ENCODE assay signal across 27 cellular contexts in genomic region chr16:80544326-80544725, GRCh38. TPM values are rescaled to one million over a fixed set of nuclear protein-coding genes. Genes with fewer than 3 reads are reported as not detected.
"Had no signal": no experiment of that assay in that cellular context is flagged by ENCODE, and none has a peak within 500 bp of the region (broad histone marks: within the 10 kb centered on the region; RNA-seq: fewer than 3 reads in every experiment).

No MANE protein-coding gene starts in this region.

- H3K27me3 ChIP-seq: colonic mucosa, esophagus squamous epithelium, left lung, right atrium auricular region, sigmoid colon, stomach, thyroid gland had no signal

- ATAC-seq: left cardiac atrium; left lung; naive thymus-derived CD4-positive, alpha-beta T cell; stimulated activated effector memory CD8-positive, alpha-beta T cell treated with anti-CD3 and anti-CD28 coated beads, Interleukin-12 subunit alpha, Interleukin-12 subunit beta, amount 100 ng/mL, for 72 hours had no signal

- H3K4me2 ChIP-seq: neural progenitor cell had no signal

- H3K4me3 ChIP-seq: colonic mucosa, esophagus squamous epithelium, left lung, neural progenitor cell, right atrium auricular region, sigmoid colon, stomach, thyroid gland had no signal

- FAIRE-seq: frontal cortex, kidney had no signal

- H3K27ac ChIP-seq: colonic mucosa, esophagus squamous epithelium, left lung, neural progenitor cell, parathyroid adenoma, right atrium auricular region, sigmoid colon, stomach, thyroid gland had no signal

- H3K9me3 ChIP-seq: colonic mucosa, esophagus squamous epithelium, left lung, right atrium auricular region, sigmoid colon, stomach, thyroid gland had no signal

- H2AFZ ChIP-seq: neural progenitor cell, parathyroid adenoma had no signal

- H3K9ac ChIP-seq: neural progenitor cell, parathyroid adenoma had no signal

- H3K4me1 ChIP-seq: colonic mucosa, neural progenitor cell, parathyroid adenoma, sigmoid colon had no signal

- H3K79me2 ChIP-seq: parathyroid adenoma had no signal

- DNase-seq: colonic mucosa; effector CD8-positive, alpha-beta T cell; endodermal cell; erythroblast; esophagus squamous epithelium; head of caudate nucleus; kidney; left cardiac atrium; left lung; mesendoderm; midbrain; naive thymus-derived CD4-positive, alpha-beta T cell; sigmoid colon; stimulated activated CD4-positive, alpha-beta T cell treated with anti-CD3 and anti-CD28 coated beads, Interleukin-2, amount 100 ng/mL, for 24 hours; stimulated activated CD4-positive, alpha-beta T cell treated with anti-CD3 and anti-CD28 coated beads, Interleukin-4, amount 100 ng/mL, for 24 hours; stimulated activated naive CD4-positive, alpha-beta T cell treated with Interleukin-2 at 50 U/mL for 16 hours; stomach; thyroid gland had no signal

- H3K36me3 ChIP-seq: colonic mucosa, esophagus squamous epithelium, left lung, neural progenitor cell, right atrium auricular region, sigmoid colon, stomach, thyroid gland had no signal

RNA-seq across cellular contexts. Expression of gene DYNLRB2, which starts 3.5 kb away (rescaled TPM):
- total RNA-seq: chondrocyte, colonic mucosa, endodermal cell, frontal cortex, glomerular endothelial cell, left cardiac atrium, osteoblast, right atrium auricular region, stomach, subcutaneous adipose tissue had no signal
- polyA plus RNA-seq: naive thymus-derived CD4-positive, alpha-beta T cell had no signal
